1 cellular context compared by ENCODE assay signal in genomic region chr3:59245879-59246501, GRCh38.
TF ChIP-seq lines count a peak whose summit lies in the region.

No MANE protein-coding gene starts in this region.

TF ChIP-seq in H1, 55 proteins besides CTCF, POLR2A, EP300 and RAD21:
- TF ChIP-seq GABPA (IDR thresholded peaks at IDR 0.05; ENCODE audit: borderline replicate concordance, insufficient read depth, low read length) (no peak), BACH1 (IDR thresholded peaks at IDR 0.05; ENCODE audit: low read length) (no peak), MAFK (IDR thresholded peaks at IDR 0.05; ENCODE audit: low read depth, low read length) (no peak), SRF (IDR thresholded peaks at IDR 0.05; ENCODE audit: low read depth, low read length) (no peak), HDAC2 (IDR thresholded peaks at IDR 0.05; ENCODE audit: borderline replicate concordance in 1 of 2, low read depth in 2 of 2, low read length in 2 of 2) (no peak), EZH2 (IDR thresholded peaks at IDR 0.05; ENCODE audit: low read depth, low read length, severe bottlenecking) (no peak), ASH2L (IDR thresholded peaks at IDR 0.05; ENCODE audit: low read length) (no peak), NRF1 (IDR thresholded peaks at IDR 0.05; ENCODE audit: low read depth, low read length) (no peak), TAF7 (optimal IDR thresholded peaks at IDR 0.05; ENCODE audit: borderline replicate concordance, low read depth, low read length) (no peak), CHD7 (IDR thresholded peaks at IDR 0.05; ENCODE audit: insufficient replicate concordance, low read length) (no peak), BRCA1 (IDR thresholded peaks at IDR 0.05; ENCODE audit: low read depth, low read length) (no peak), SP4 (IDR thresholded peaks at IDR 0.05; ENCODE audit: low read length) (no peak), TCF12 (IDR thresholded peaks at IDR 0.05; ENCODE audit: low read depth, low read length) (no peak), RNF2 (IDR thresholded peaks at IDR 0.05; ENCODE audit: borderline replicate concordance, low read depth, low read length, missing control alignments, poor library complexity, severe bottlenecking) (no peak), EGR1 (IDR thresholded peaks at IDR 0.05; ENCODE audit: borderline replicate concordance, low read depth, low read length) (no peak), ZNF274 (IDR thresholded peaks at IDR 0.05; ENCODE audit: borderline replicate concordance, extremely low read depth, low read length) (no peak), JUN (IDR thresholded peaks at IDR 0.05; ENCODE audit: low read depth, low read length) (no peak), MAX (IDR thresholded peaks at IDR 0.05) (no peak), NANOG (IDR thresholded peaks at IDR 0.05; ENCODE audit: insufficient read depth, low read depth, low read length, poor library complexity, severe bottlenecking) (no peak), CREB1 (IDR thresholded peaks at IDR 0.05) (no peak)
TF ChIP-seq in H1: peak in this region for 0.
